Comparison of ENCODE assay signal across 1 cellular context in the genomic region with DNA sequence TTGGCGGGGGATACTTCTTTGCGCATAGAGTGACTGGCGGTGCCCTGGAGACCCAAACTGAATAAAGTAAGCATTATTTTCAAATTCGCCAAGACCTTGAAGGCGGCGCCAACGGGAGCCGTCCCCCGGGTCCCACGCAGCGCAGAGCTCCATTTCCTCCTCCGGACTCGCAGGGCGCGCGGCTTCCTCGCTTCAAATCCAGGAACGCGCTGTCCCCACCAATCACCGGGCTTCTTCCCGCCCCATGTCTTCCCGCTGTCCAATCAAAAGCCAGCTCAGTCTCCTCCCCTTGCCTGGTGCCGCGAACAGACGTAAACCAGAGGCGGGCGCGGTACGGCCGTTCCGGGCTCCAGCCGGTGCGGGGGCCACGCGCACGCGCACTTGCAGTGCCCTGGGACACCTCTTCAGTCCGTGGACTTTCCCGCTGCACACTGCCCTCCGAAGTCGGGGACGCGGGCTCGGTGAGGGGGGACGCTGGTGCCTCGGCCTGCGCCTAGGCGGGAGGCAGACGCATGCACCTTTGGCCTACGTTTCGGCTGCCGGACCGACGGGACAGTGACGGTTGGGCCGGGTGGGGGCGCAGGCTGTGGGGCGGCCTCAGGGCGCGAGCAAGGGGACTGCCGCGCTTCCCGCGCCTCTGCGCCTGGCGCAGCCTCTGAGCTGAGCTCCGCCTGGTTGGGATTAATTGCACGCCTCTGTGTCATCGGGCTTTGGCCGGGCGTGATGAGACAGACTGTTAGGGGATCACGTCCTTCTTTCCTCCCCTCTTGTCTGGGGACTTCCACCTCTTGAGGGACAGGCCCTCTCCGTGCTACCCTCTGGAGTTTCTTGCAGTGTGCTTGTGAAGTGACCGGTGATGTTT.
TF ChIP-seq lines count a peak whose summit lies in the region.

A gene with protein sequence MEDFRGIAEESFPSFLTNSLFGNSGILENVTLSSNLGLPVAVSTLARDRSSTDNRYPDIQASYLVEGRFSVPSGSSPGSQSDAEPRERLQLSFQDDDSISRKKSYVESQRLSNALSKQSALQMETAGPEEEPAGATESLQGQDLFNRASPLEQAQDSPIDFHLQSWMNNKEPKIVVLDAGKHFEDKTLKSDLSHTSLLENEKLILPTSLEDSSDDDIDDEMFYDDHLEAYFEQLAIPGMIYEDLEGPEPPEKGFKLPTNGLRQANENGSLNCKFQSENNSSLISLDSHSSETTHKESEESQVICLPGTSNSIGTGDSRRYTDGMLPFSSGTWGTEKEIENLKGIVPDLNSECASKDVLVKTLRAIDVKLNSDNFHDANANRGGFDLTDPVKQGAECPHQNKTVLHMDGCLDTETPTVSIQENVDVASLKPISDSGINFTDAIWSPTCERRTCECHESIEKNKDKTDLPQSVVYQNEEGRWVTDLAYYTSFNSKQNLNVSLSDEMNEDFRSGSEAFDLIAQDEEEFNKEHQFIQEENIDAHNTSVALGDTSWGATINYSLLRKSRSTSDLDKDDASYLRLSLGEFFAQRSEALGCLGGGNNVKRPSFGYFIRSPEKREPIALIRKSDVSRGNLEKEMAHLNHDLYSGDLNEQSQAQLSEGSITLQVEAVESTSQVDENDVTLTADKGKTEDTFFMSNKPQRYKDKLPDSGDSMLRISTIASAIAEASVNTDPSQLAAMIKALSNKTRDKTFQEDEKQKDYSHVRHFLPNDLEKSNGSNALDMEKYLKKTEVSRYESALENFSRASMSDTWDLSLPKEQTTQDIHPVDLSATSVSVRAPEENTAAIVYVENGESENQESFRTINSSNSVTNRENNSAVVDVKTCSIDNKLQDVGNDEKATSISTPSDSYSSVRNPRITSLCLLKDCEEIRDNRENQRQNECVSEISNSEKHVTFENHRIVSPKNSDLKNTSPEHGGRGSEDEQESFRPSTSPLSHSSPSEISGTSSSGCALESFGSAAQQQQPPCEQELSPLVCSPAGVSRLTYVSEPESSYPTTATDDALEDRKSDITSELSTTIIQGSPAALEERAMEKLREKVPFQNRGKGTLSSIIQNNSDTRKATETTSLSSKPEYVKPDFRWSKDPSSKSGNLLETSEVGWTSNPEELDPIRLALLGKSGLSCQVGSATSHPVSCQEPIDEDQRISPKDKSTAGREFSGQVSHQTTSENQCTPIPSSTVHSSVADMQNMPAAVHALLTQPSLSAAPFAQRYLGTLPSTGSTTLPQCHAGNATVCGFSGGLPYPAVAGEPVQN (N-terminal part only) (plus strand): TSS at position 386 of the 862 bp plus-strand sequence. CDS start 8,063 bp downstream, outside the sequence.

TF ChIP-seq in HepG2, 621 proteins besides CTCF, POLR2A, EP300 and RAD21 (continued from another document and continues in another):
- TF ChIP-seq, protein P1, sequence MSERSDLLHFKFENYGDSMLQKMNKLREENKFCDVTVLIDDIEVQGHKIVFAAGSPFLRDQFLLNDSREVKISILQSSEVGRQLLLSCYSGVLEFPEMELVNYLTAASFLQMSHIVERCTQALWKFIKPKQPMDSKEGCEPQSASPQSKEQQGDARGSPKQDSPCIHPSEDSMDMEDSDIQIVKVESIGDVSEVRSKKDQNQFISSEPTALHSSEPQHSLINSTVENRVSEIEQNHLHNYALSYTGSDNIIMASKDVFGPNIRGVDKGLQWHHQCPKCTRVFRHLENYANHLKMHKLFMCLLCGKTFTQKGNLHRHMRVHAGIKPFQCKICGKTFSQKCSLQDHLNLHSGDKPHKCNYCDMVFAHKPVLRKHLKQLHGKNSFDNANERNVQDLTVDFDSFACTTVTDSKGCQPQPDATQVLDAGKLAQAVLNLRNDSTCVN (CRISPR knock-in tag; IDR thresholded peaks at IDR 0.05; ENCODE audit: borderline replicate concordance) = peak; percentile 83; the same call in 1 of the 2 replicates
- TF ChIP-seq ZNF546 (CRISPR knock-in tag; conservative IDR thresholded peaks at IDR 0.05) (no peak), CHCHD3 (CRISPR knock-in tag; IDR thresholded peaks at IDR 0.05) (0 out of 2 replicates have a peak, but pooled peaks have one; percentile 43), TGIF2 (CRISPR knock-in tag; IDR thresholded peaks at IDR 0.05) (peak; percentile 15; the same call in 1 of the 2 replicates), MED1 (CRISPR knock-in tag; IDR thresholded peaks at IDR 0.05) (peak; percentile 81), RFXANK (CRISPR knock-in tag; IDR thresholded peaks at IDR 0.05) (no peak), ZSCAN31 (CRISPR knock-in tag; IDR thresholded peaks at IDR 0.05; ENCODE audit: low read depth) (peak; percentile 80; the same call in 1 of the 2 replicates), FOXK1 (CRISPR knock-in tag; IDR thresholded peaks at IDR 0.05; ENCODE audit: borderline replicate concordance, low read depth) (peak; percentile 54; the same call in 1 of the 2 replicates), SP2 (CRISPR knock-in tag; IDR thresholded peaks at IDR 0.05) (peak; percentile 92), ZNF816 (CRISPR knock-in tag; IDR thresholded peaks at IDR 0.05; ENCODE audit: borderline replicate concordance) (no peak), FOSL1 (CRISPR knock-in tag; IDR thresholded peaks at IDR 0.05; ENCODE audit: borderline replicate concordance) (peak; percentile 62; the same call in 1 of the 2 replicates), GPN1 (CRISPR knock-in tag; IDR thresholded peaks at IDR 0.05; ENCODE audit: borderline replicate concordance) (peak; percentile 85; the same call in 1 of the 2 replicates), MXI1 (IDR thresholded peaks at IDR 0.05; ENCODE audit: borderline replicate concordance, low read depth, low read length) (peak; percentile 49; the same call in 1 of the 3 replicates), EHMT2 (IDR thresholded peaks at IDR 0.05; ENCODE audit: borderline replicate concordance, low read depth, low read length) (no peak), ZNF766 (CRISPR knock-in tag; IDR thresholded peaks at IDR 0.05; ENCODE audit: borderline replicate concordance) (no peak), ZNF720 (CRISPR knock-in tag; IDR thresholded peaks at IDR 0.05) (no peak), ZNF724P (CRISPR knock-in tag; IDR thresholded peaks at IDR 0.05; ENCODE audit: borderline replicate concordance) (peak; percentile 91), RBAK (CRISPR knock-in tag; IDR thresholded peaks at IDR 0.05) (no peak), ATAD3A (CRISPR knock-in tag; IDR thresholded peaks at IDR 0.05) (peak; percentile 85; the same call in 1 of the 2 replicates), MBD4 (IDR thresholded peaks at IDR 0.05; ENCODE audit: borderline replicate concordance, low read length) (no peak), CCDC6 (CRISPR knock-in tag; IDR thresholded peaks at IDR 0.05) (peak; percentile 84), POLR2AphosphoS5 (IDR thresholded peaks at IDR 0.05; ENCODE audit: low read depth, low read length) (peak; percentile 86), NR2C2 (CRISPR knock-in tag; IDR thresholded peaks at IDR 0.05; ENCODE audit: borderline replicate concordance) (peak; percentile 85), ZNF30 (CRISPR knock-in tag; IDR thresholded peaks at IDR 0.05) (no peak), CENPT (CRISPR knock-in tag; IDR thresholded peaks at IDR 0.05; ENCODE audit: low read depth) (peak; percentile 70; the same call in 1 of the 2 replicates)
- TF ChIP-seq, protein P2, sequence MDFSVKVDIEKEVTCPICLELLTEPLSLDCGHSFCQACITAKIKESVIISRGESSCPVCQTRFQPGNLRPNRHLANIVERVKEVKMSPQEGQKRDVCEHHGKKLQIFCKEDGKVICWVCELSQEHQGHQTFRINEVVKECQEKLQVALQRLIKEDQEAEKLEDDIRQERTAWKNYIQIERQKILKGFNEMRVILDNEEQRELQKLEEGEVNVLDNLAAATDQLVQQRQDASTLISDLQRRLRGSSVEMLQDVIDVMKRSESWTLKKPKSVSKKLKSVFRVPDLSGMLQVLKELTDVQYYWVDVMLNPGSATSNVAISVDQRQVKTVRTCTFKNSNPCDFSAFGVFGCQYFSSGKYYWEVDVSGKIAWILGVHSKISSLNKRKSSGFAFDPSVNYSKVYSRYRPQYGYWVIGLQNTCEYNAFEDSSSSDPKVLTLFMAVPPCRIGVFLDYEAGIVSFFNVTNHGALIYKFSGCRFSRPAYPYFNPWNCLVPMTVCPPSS (IDR thresholded peaks at IDR 0.05) = no peak
- TF ChIP-seq, protein P3, sequence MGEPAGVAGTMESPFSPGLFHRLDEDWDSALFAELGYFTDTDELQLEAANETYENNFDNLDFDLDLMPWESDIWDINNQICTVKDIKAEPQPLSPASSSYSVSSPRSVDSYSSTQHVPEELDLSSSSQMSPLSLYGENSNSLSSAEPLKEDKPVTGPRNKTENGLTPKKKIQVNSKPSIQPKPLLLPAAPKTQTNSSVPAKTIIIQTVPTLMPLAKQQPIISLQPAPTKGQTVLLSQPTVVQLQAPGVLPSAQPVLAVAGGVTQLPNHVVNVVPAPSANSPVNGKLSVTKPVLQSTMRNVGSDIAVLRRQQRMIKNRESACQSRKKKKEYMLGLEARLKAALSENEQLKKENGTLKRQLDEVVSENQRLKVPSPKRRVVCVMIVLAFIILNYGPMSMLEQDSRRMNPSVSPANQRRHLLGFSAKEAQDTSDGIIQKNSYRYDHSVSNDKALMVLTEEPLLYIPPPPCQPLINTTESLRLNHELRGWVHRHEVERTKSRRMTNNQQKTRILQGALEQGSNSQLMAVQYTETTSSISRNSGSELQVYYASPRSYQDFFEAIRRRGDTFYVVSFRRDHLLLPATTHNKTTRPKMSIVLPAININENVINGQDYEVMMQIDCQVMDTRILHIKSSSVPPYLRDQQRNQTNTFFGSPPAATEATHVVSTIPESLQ (CRISPR knock-in tag; conservative IDR thresholded peaks at IDR 0.05) = peak; percentile 70; the same call in 1 of the 2 replicates
- TF ChIP-seq, protein P4, sequence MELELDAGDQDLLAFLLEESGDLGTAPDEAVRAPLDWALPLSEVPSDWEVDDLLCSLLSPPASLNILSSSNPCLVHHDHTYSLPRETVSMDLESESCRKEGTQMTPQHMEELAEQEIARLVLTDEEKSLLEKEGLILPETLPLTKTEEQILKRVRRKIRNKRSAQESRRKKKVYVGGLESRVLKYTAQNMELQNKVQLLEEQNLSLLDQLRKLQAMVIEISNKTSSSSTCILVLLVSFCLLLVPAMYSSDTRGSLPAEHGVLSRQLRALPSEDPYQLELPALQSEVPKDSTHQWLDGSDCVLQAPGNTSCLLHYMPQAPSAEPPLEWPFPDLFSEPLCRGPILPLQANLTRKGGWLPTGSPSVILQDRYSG (CRISPR knock-in tag; IDR thresholded peaks at IDR 0.05) = peak; percentile 73; the same call in 1 of the 2 replicates
- TF ChIP-seq, protein P5, sequence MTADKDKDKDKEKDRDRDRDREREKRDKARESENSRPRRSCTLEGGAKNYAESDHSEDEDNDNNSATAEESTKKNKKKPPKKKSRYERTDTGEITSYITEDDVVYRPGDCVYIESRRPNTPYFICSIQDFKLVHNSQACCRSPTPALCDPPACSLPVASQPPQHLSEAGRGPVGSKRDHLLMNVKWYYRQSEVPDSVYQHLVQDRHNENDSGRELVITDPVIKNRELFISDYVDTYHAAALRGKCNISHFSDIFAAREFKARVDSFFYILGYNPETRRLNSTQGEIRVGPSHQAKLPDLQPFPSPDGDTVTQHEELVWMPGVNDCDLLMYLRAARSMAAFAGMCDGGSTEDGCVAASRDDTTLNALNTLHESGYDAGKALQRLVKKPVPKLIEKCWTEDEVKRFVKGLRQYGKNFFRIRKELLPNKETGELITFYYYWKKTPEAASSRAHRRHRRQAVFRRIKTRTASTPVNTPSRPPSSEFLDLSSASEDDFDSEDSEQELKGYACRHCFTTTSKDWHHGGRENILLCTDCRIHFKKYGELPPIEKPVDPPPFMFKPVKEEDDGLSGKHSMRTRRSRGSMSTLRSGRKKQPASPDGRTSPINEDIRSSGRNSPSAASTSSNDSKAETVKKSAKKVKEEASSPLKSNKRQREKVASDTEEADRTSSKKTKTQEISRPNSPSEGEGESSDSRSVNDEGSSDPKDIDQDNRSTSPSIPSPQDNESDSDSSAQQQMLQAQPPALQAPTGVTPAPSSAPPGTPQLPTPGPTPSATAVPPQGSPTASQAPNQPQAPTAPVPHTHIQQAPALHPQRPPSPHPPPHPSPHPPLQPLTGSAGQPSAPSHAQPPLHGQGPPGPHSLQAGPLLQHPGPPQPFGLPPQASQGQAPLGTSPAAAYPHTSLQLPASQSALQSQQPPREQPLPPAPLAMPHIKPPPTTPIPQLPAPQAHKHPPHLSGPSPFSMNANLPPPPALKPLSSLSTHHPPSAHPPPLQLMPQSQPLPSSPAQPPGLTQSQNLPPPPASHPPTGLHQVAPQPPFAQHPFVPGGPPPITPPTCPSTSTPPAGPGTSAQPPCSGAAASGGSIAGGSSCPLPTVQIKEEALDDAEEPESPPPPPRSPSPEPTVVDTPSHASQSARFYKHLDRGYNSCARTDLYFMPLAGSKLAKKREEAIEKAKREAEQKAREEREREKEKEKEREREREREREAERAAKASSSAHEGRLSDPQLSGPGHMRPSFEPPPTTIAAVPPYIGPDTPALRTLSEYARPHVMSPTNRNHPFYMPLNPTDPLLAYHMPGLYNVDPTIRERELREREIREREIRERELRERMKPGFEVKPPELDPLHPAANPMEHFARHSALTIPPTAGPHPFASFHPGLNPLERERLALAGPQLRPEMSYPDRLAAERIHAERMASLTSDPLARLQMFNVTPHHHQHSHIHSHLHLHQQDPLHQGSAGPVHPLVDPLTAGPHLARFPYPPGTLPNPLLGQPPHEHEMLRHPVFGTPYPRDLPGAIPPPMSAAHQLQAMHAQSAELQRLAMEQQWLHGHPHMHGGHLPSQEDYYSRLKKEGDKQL (CRISPR knock-in tag; IDR thresholded peaks at IDR 0.05; ENCODE audit: low read depth) = no peak
- TF ChIP-seq, protein P6, sequence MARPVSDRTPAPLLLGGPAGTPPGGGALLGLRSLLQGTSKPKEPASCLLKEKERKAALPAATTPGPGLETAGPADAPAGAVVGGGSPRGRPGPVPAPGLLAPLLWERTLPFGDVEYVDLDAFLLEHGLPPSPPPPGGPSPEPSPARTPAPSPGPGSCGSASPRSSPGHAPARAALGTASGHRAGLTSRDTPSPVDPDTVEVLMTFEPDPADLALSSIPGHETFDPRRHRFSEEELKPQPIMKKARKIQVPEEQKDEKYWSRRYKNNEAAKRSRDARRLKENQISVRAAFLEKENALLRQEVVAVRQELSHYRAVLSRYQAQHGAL (CRISPR knock-in tag; IDR thresholded peaks at IDR 0.05; ENCODE audit: not compliant biosample characterization) = no peak
- TF ChIP-seq, protein P7, sequence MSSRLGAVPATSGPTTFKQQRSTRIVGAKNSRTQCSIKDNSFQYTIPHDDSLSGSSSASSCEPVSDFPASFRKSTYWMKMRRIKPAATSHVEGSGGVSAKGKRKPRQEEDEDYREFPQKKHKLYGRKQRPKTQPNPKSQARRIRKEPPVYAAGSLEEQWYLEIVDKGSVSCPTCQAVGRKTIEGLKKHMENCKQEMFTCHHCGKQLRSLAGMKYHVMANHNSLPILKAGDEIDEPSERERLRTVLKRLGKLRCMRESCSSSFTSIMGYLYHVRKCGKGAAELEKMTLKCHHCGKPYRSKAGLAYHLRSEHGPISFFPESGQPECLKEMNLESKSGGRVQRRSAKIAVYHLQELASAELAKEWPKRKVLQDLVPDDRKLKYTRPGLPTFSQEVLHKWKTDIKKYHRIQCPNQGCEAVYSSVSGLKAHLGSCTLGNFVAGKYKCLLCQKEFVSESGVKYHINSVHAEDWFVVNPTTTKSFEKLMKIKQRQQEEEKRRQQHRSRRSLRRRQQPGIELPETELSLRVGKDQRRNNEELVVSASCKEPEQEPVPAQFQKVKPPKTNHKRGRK (CRISPR knock-in tag; IDR thresholded peaks at IDR 0.05) = peak; percentile 51; the same call in 1 of the 2 replicates
- TF ChIP-seq, protein P8, sequence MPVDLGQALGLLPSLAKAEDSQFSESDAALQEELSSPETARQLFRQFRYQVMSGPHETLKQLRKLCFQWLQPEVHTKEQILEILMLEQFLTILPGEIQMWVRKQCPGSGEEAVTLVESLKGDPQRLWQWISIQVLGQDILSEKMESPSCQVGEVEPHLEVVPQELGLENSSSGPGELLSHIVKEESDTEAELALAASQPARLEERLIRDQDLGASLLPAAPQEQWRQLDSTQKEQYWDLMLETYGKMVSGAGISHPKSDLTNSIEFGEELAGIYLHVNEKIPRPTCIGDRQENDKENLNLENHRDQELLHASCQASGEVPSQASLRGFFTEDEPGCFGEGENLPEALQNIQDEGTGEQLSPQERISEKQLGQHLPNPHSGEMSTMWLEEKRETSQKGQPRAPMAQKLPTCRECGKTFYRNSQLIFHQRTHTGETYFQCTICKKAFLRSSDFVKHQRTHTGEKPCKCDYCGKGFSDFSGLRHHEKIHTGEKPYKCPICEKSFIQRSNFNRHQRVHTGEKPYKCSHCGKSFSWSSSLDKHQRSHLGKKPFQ (CRISPR knock-in tag; IDR thresholded peaks at IDR 0.05; ENCODE audit: insufficient replicate concordance) = no peak
